ENCODE assay signal across 2 cellular contexts in the genomic region with DNA sequence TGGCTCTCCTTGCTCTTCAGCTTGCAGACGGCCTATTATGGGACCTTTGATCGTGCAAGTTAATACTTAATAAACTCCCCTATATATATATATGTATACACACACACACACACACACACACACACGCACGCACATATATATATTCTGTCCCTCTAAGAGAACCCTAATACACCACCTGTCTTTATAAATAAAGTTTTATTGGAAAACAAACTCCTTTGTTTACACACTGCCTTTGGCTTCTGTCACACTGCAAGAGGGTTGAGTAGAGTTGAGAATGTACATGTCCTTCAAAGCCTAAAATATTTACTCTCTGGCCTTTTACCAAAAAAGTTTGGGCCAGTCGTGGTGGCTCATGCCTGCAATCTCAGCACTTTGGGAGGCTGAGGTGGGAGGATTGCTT.
TF ChIP-seq lines count a peak whose summit lies in the region.

No MANE protein-coding gene starts in this region.

TF ChIP-seq in HepG2, 621 proteins besides CTCF, POLR2A, EP300 and RAD21:
- TF ChIP-seq FOXA1 (IDR thresholded peaks at IDR 0.05) (no peak), FOXA1 (CRISPR knock-in tag; IDR thresholded peaks at IDR 0.05) (0 out of 2 replicates have a peak, but pooled peaks have one; percentile 8), ESRRA (CRISPR knock-in tag; IDR thresholded peaks at IDR 0.05; ENCODE audit: low read depth) (no peak)
- TF ChIP-seq, protein P1, sequence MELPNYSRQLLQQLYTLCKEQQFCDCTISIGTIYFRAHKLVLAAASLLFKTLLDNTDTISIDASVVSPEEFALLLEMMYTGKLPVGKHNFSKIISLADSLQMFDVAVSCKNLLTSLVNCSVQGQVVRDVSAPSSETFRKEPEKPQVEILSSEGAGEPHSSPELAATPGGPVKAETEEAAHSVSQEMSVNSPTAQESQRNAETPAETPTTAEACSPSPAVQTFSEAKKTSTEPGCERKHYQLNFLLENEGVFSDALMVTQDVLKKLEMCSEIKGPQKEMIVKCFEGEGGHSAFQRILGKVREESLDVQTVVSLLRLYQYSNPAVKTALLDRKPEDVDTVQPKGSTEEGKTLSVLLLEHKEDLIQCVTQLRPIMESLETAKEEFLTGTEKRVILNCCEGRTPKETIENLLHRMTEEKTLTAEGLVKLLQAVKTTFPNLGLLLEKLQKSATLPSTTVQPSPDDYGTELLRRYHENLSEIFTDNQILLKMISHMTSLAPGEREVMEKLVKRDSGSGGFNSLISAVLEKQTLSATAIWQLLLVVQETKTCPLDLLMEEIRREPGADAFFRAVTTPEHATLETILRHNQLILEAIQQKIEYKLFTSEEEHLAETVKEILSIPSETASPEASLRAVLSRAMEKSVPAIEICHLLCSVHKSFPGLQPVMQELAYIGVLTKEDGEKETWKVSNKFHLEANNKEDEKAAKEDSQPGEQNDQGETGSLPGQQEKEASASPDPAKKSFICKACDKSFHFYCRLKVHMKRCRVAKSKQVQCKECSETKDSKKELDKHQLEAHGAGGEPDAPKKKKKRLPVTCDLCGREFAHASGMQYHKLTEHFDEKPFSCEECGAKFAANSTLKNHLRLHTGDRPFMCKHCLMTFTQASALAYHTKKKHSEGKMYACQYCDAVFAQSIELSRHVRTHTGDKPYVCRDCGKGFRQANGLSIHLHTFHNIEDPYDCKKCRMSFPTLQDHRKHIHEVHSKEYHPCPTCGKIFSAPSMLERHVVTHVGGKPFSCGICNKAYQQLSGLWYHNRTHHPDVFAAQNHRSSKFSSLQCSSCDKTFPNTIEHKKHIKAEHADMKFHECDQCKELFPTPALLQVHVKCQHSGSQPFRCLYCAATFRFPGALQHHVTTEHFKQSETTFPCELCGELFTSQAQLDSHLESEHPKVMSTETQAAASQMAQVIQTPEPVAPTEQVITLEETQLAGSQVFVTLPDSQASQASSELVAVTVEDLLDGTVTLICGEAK (IDR thresholded peaks at IDR 0.05) = peak; percentile 63
- TF ChIP-seq, protein P1 (CRISPR knock-in tag; IDR thresholded peaks at IDR 0.05) = peak; percentile 96
TF ChIP-seq in HepG2: peak in this region for 2.

TF ChIP-seq in K562, 482 proteins besides CTCF, POLR2A, EP300 and RAD21:
- no peak for TF ChIP-seq CHD4 (IDR thresholded peaks at IDR 0.05; ENCODE audit: insufficient read depth, insufficient replicate concordance, low read depth, low read length, poor library complexity, severe bottlenecking)
- TF ChIP-seq, protein P2, sequence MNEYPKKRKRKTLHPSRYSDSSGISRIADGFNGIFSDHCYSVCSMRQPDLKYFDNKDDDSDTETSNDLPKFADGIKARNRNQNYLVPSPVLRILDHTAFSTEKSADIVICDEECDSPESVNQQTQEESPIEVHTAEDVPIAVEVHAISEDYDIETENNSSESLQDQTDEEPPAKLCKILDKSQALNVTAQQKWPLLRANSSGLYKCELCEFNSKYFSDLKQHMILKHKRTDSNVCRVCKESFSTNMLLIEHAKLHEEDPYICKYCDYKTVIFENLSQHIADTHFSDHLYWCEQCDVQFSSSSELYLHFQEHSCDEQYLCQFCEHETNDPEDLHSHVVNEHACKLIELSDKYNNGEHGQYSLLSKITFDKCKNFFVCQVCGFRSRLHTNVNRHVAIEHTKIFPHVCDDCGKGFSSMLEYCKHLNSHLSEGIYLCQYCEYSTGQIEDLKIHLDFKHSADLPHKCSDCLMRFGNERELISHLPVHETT (CRISPR knock-in tag; conservative IDR thresholded peaks at IDR 0.05 in 1 of 2, IDR thresholded peaks at IDR 0.05 in 1 of 2) = no peak
- no peak for TF ChIP-seq TCF7L2 (IDR thresholded peaks at IDR 0.05; ENCODE audit: low read depth, low read length)
- no peak for TF ChIP-seq ZNF431 (CRISPR knock-in tag; IDR thresholded peaks at IDR 0.05)
- TF ChIP-seq SREBF2 (CRISPR knock-in tag; IDR thresholded peaks at IDR 0.05) = no peak
- TF ChIP-seq, protein P1 (IDR thresholded peaks at IDR 0.05) = peak; percentile 89
- TF ChIP-seq, protein P1 (CRISPR knock-in tag; IDR thresholded peaks at IDR 0.05) = peak; percentile 63; the same call in 1 of the 2 replicates
- TF ChIP-seq, protein P3, sequence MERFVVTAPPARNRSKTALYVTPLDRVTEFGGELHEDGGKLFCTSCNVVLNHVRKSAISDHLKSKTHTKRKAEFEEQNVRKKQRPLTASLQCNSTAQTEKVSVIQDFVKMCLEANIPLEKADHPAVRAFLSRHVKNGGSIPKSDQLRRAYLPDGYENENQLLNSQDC (CRISPR knock-in tag; IDR thresholded peaks at IDR 0.05) = no peak
- no peak for TF ChIP-seq MTF1 (CRISPR knock-in tag; IDR thresholded peaks at IDR 0.05; ENCODE audit: borderline replicate concordance)
- TF ChIP-seq ZNF778 (CRISPR knock-in tag; IDR thresholded peaks at IDR 0.05) = no peak
